ENCODE assay signal across 14 cellular contexts in the genomic region with DNA sequence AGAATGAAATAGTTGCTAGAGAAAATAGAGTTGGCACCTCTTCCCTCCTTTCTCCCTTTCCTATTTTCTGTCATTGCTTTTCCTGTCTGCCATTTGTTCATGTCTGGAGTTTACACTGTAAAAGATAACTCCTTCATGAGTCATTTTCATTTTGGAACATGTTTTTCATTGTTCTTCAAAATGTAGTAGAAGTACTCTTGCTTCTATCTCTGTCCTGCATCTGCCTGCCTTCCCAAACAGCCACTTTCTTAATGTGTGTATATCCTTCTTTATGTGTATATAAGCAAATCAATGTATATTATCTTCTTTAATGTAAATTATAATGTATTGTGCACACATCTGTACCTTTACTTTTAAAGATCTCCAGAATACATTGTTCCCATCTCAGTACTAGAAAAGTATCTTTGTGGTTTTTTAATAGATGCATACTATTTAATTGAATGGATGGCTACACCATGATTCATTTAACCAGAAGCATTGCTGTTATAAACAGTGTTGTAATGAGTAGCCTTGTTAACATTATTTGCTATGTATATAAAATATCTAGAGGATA. TPM values are rescaled to one million over a fixed set of nuclear protein-coding genes. Genes with fewer than 3 reads are reported as not detected.
DNase-seq lines count a peak whose midpoint lies in the region; ATAC-seq, FAIRE-seq and TF ChIP-seq lines count a peak whose summit lies in the region.
"Had no signal": no experiment of that assay in that cellular context is flagged by ENCODE, and none has a peak within 500 bp of the region (broad histone marks: within the 10 kb centered on the region; RNA-seq: fewer than 3 reads in every experiment).

No MANE protein-coding gene starts in this region.

- no peaks in the 10 kb centered on the region for H3K36me3 ChIP-seq in effector memory CD4-positive, alpha-beta T cell (ENCODE audit: control insufficient read depth, insufficient read depth, low read length)
- H3K36me3 ChIP-seq: neutrophil, thyroid gland had no signal

- peak overlapping the region; percentile 76 for H3K4me3 Mint-ChIP-seq in HFFc6
- H3K4me3 Mint-ChIP-seq: T-helper 2 cell treated with Interferon-gamma antibody and Interleukin-4, amounts not matched to agents 5 μg/mL and 100 μg/mL, for 36 hours had no signal

- FAIRE-seq in islet of Langerhans (lab: Jason Lieb, UNC), result peak; percentile 62

- in situ Hi-C loops in astrocyte of the cerebellum (cut with HindIII; ENCODE audit: low sequenced_read_pairs), result no loop called here

- peaks cover 85% of the 10 kb centered on the region for H3K4me1 Mint-ChIP-seq in HFFc6 (ENCODE audit: low read depth)

- H3K9me3 Mint-ChIP-seq in HFFc6, result no peaks in the 10 kb centered on the region
- H3K9me3 Mint-ChIP-seq: T-helper 2 cell treated with Interferon-gamma antibody and Interleukin-4, amounts not matched to agents 5 μg/mL and 100 μg/mL, for 36 hours had no signal

- no peak overlapping the region for H3K4me3 ChIP-seq in AG09309 (ENCODE audit: control insufficient read depth, low read depth, low read length)
- H3K4me3 ChIP-seq in astrocyte of the cerebellum (ENCODE audit: low read depth, low read length), result peak overlapping the region; percentile 7
- H3K4me3 ChIP-seq in effector memory CD4-positive, alpha-beta T cell (ENCODE audit: insufficient read depth, low read depth, low read length, poor library complexity, severe bottlenecking), result no peak overlapping the region
- H3K4me3 ChIP-seq: thyroid gland had no signal

- DNase-seq in AG09309 (ENCODE audit: low read depth) (peak; percentile 55), HFFc6 (peak; percentile 77), astrocyte of the cerebellum (ENCODE audit: low read depth) (peak; percentile 70), hypothalamus (lab: John Stamatoyannopoulos, UW) (no peak)
- DNase-seq in effector memory CD4-positive, alpha-beta T cell, result no peak
- no peak for DNase-seq in activated CD4-positive, alpha-beta T cell treated with anti-CD3 and anti-CD28 coated beads for 4 hours
- DNase-seq: COR-L47, MM.1S, NCI-H69, thyroid gland had no signal

- peak overlapping the region; percentile 84 for H3K27ac Mint-ChIP-seq in HFFc6
- H3K27ac Mint-ChIP-seq: T-helper 2 cell treated with Interferon-gamma antibody and Interleukin-4, amounts not matched to agents 5 μg/mL and 100 μg/mL, for 36 hours had no signal

- no peaks in the 10 kb centered on the region for H3K4me1 ChIP-seq in effector memory CD4-positive, alpha-beta T cell (ENCODE audit: control insufficient read depth, insufficient read depth, low read length, poor library complexity, severe bottlenecking)

- TF ChIP-seq CTCF in AG09309 (IDR thresholded peaks at IDR 0.05; ENCODE audit: control insufficient read depth, insufficient read depth, low read depth, low read length, missing control alignments) (no peak), HFFc6 (IDR thresholded peaks at IDR 0.05) (no peak), astrocyte of the cerebellum (IDR thresholded peaks at IDR 0.05; ENCODE audit: low read depth, low read length, missing control alignments) (no peak)

- ATAC-seq in GM19395 (IDR thresholded peaks at IDR 0.05; ENCODE audit: unreplicated experiment), result no peak

- peaks cover 23% of the 10 kb centered on the region for H3K36me3 Mint-ChIP-seq in HFFc6 (ENCODE audit: low read depth)

- H3K27ac ChIP-seq in effector memory CD4-positive, alpha-beta T cell (ENCODE audit: insufficient read depth, low read length, poor library complexity, severe bottlenecking), result no peak overlapping the region
- H3K27ac ChIP-seq: neutrophil, thyroid gland had no signal

- no peaks in the 10 kb centered on the region for H3K27me3 ChIP-seq in effector memory CD4-positive, alpha-beta T cell (replicated peaks; ENCODE audit: control insufficient read depth, insufficient read depth, low read length, poor library complexity, severe bottlenecking)
- H3K27me3 ChIP-seq: neutrophil, thyroid gland had no signal

- H3K27me3 Mint-ChIP-seq in HFFc6 (ENCODE audit: insufficient read depth), result peaks cover 3% of the 10 kb centered on the region

- no peaks in the 10 kb centered on the region for H3K9me3 ChIP-seq in effector memory CD4-positive, alpha-beta T cell (ENCODE audit: control insufficient read depth, low read length)
- H3K9me3 ChIP-seq: neutrophil, thyroid gland had no signal

RNA-seq across cellular contexts. Expression of gene TSC22D2, which starts 41.1 kb away (rescaled TPM):
- 10 to 100 TPM; 56.8 to 81.2 (median 63.0) TPM for total RNA-seq in HFFc6 (2021; fragmentation: NEBNext Ultra II Directional; extraction: Animal tissue kit (Norgen Biotek cat#: 25700))

Comparison
In these comparisons a context has a peak if more than half of its experiments do, and no peak if none do; other contexts are left out.
1. DNase-seq: peak in AG09309 (single experiment), HFFc6 (single experiment) and astrocyte of the cerebellum (single experiment); none in effector memory CD4-positive, alpha-beta T cell (0 of 3), hypothalamus (0 of 51) and activated CD4-positive, alpha-beta T cell treated with anti-CD3 and anti-CD28 coated beads for 4 hours (0 of 2).